Comparison of ENCODE assay signal across 8 cellular contexts in the genomic region with DNA sequence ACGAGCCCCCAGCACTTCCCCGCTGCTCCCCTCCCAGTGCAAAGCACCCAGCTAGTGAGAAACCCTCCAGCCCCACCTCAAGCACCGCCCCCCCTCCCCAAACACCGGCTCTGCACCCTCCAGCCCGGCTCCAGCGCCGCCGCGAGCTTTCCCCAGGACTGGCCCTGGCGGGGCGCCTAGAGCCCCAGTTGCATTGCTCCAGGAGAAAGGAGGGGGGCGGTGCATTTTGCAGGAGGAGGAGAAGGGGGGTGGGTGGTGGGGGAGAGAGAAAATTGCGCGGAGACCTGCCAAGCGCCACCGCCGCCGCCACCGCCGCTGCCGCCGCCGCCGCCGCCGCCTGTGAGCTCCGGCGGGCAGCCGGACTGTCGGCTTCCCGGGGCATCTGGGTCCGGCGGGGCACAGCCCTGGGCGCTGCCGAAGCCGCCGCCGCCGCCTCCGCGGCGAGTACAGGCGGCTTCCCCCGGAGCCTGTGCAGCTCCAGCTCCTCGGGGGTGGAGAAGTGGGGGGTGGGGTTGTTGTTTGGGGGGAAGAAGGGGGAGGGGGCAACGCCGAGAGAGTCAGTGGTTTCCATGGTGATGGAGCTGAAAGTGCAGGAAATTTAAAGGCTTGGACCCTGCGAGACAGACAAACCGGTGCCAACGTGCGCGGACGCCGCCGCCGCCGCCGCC. TPM values are rescaled to one million over a fixed set of nuclear protein-coding genes. Genes with fewer than 3 reads are reported as not detected.
DNase-seq lines count a peak whose midpoint lies in the region; ATAC-seq, FAIRE-seq and TF ChIP-seq lines count a peak whose summit lies in the region.

Gene NOG, plus strand, starts transcription at position 627 of the 668 bp plus-strand sequence. CDS start 525 bp downstream, outside the sequence.

- peaks cover 19% of the 10 kb centered on the region for H3K27me3 ChIP-seq in CD4-positive, alpha-beta memory T cell (ENCODE audit: insufficient read depth, low read length)
- peaks cover 68% of the 10 kb centered on the region for H3K27me3 ChIP-seq in HUES64 (ENCODE audit: insufficient read depth, low read length)
- H3K27me3 ChIP-seq in GM12878 (replicated peaks in 1 of 2; ENCODE audit: control insufficient read depth in 2 of 2, insufficient read depth in 2 of 2, low read length in 1 of 2) = peaks cover 17 to 19% of the 10 kb centered on the region in 2 experiments

- H3K4me3 ChIP-seq in CD4-positive, alpha-beta memory T cell (ENCODE audit: low read length in 2 of 2) = peak within 1 kb of the TSS; percentile 36 to 45
- H3K4me3 ChIP-seq in HUES64 (ENCODE audit: low read length) = peak within 1 kb of the TSS; percentile 72
- 0 out of 2 replicates have a peak within 1 kb of the TSS, but pooled peaks have one; percentile 11 for H3K4me3 ChIP-seq in GM12878
- peak within 1 kb of the TSS; percentile 69 for H3K4me3 ChIP-seq in retinal pigment epithelial cell (ENCODE audit: low read length)

- peak within 1 kb of the TSS; percentile 78 to 89 (median 80) for H3K4me3 Mint-ChIP-seq in CD4-positive, alpha-beta memory T cell

- POLR2A ChIA-PET in CD4-positive, alpha-beta memory T cell (lab: Charles Lee; ENCODE audit: partially characterized antibody) = interaction anchor here (1.4 to 1.6 kb wide), 3 partner anchors 9 to 187 kb away, joined by 5 to 12 read pairs (median 7); no protein-coding TSS in a partner anchor
- POLR2A ChIA-PET in GM12878 (lab: Charles Lee) = no interaction called here

- no peak within 1 kb of the TSS for H3K27ac Mint-ChIP-seq in CD4-positive, alpha-beta memory T cell

- no peak within 1 kb of the TSS for H2AFZ ChIP-seq in GM12878 (ENCODE audit: control insufficient read depth, low read depth, low read length)

- no peaks in the 10 kb centered on the region for H3K36me3 ChIP-seq in CD4-positive, alpha-beta memory T cell (ENCODE audit: insufficient read depth, low read length)
- H3K36me3 ChIP-seq in HUES64 (ENCODE audit: insufficient read depth, low read length) (no peaks in the 10 kb centered on the region), GM12878 (ENCODE audit: control insufficient read depth in 2 of 2, insufficient read depth in 2 of 2, low read length in 1 of 2) (no peaks in the 10 kb centered on the region)

- no peaks in the 10 kb centered on the region for H3K9me3 ChIP-seq in CD4-positive, alpha-beta memory T cell (ENCODE audit: control insufficient read depth in 1 of 2, low read length in 2 of 2)
- H3K9me3 ChIP-seq in HUES64 (ENCODE audit: insufficient read depth, low read depth, low read length) = no peaks in the 10 kb centered on the region
- no peaks in the 10 kb centered on the region for H3K9me3 ChIP-seq in GM12878 (replicated peaks; ENCODE audit: control insufficient read depth, insufficient read depth, low read length)

- CTCF ChIA-PET in CD4-positive, alpha-beta memory T cell (lab: Charles Lee; ENCODE audit: partially characterized antibody) = interaction anchor here (0.6 to 7.4 kb wide), 12 partner anchors 10 to 232 kb away, joined by 3 to 69 read pairs (median 4); no protein-coding TSS in a partner anchor
- CTCF ChIA-PET in GM12878 (lab: Yijun Ruan, JAX) = interaction anchor here (1.4 to 6.0 kb wide), 4 partner anchors 110 to 186 kb away, joined by 3 to 57 read pairs (median 4); no protein-coding TSS in a partner anchor

- SMC1A ChIA-PET in GM12878 (lab: Charles Lee; ENCODE audit: uncharacterized antibody, unreplicated experiment) = interaction anchor here (1.2 to 3.2 kb wide), 3 partner anchors 122 to 186 kb away, joined by 3 to 16 read pairs (median 3); no protein-coding TSS in a partner anchor

- TF ChIP-seq CTCF in GM12878 (IDR thresholded peaks at IDR 0.05 in 2 of 3, conservative IDR thresholded peaks at IDR 0.05 in 1 of 3; ENCODE audit: control insufficient read depth in 2 of 3, extremely low read depth in 1 of 3, insufficient read depth in 1 of 3, low read depth in 3 of 3, low read length in 3 of 3) (no peak), retinal pigment epithelial cell (conservative IDR thresholded peaks at IDR 0.05; ENCODE audit: low read depth, low read length) (no peak)

- H3K27me3 Mint-ChIP-seq in CD4-positive, alpha-beta memory T cell = peaks cover 30 to 51% of the 10 kb centered on the region in 2 donors

- no TSS peak for BruUV-seq in GM12878 (replicated peaks; lab: Mats Ljungman, UMichigan)

- ATAC-seq in GM12878 = peak; percentile 49
- ATAC-seq in HG03135 (IDR thresholded peaks at IDR 0.05; ENCODE audit: unreplicated experiment) = no peak
- ATAC-seq in GM19035 (IDR thresholded peaks at IDR 0.05; ENCODE audit: unreplicated experiment) = no peak

- TF ChIP-seq RAD21 in GM12878 (IDR thresholded peaks at IDR 0.05; ENCODE audit: insufficient read depth, low read depth, low read length) = no peak

- peaks cover 42% of the 10 kb centered on the region for H3K4me1 ChIP-seq in CD4-positive, alpha-beta memory T cell (ENCODE audit: insufficient read depth, low read length)
- H3K4me1 ChIP-seq in HUES64 (ENCODE audit: insufficient read depth, low read length) (peaks cover 23% of the 10 kb centered on the region), GM12878 (ENCODE audit: control insufficient read depth, insufficient read depth, low read length) (no peaks in the 10 kb centered on the region)

- under 1% methylated on average over 58 of the region's 58 CpGs for WGBS in HUES64
- 13% methylated on average over 18 of the region's 58 CpGs for WGBS in GM12878 (ENCODE audit: insufficient coverage, insufficient replicate concordance, low lambda C conversion rate, missing lambda C conversion rate)

- in situ Hi-C loops in GM12878 (cut with MboI) = no loop called here

- RAD21 ChIA-PET in GM12878 (lab: Charles Lee; ENCODE audit: unreplicated experiment) = interaction anchor here (0.9 to 1.6 kb wide), 2 partner anchors 122 to 187 kb away, joined by 3 to 6 read pairs; no protein-coding TSS in a partner anchor

- H3K9me3 Mint-ChIP-seq in CD4-positive, alpha-beta memory T cell = no peaks in the 10 kb centered on the region

- TF ChIP-seq POLR2A in GM12878 (IDR thresholded peaks at IDR 0.05; ENCODE audit: low read depth, low read length) = no peak

- peak in 4 of 5 donors; percentile 26 to 44 (median 32) for DNase-seq in CD4-positive, alpha-beta memory T cell
- DNase-seq in SKM-1 (lab: John Stamatoyannopoulos, UW; ENCODE audit: unreplicated experiment) (peak; percentile 8), GM12878 (ENCODE audit: low read depth, low spot score) (no peak), hypothalamus (lab: John Stamatoyannopoulos, UW) (peak in 42 of 51 donors; percentile 23 to 82 (median 57)), retinal pigment epithelial cell (ENCODE audit: low read depth) (no peak)

- H3K4me2 ChIP-seq in GM12878 (ENCODE audit: control insufficient read depth, insufficient read depth) = peak within 1 kb of the TSS; percentile 54; the same call in 1 of the 2 replicates

- H3K27ac ChIP-seq in CD4-positive, alpha-beta memory T cell (ENCODE audit: low read depth, low read length) = no peak within 1 kb of the TSS
- no peak within 1 kb of the TSS for H3K27ac ChIP-seq in HUES64 (ENCODE audit: low read depth, low read length)
- H3K27ac ChIP-seq in GM12878 (ENCODE audit: control insufficient read depth, insufficient read depth) = no peak within 1 kb of the TSS

- no peaks in the 10 kb centered on the region for H4K20me1 ChIP-seq in GM12878 (ENCODE audit: control insufficient read depth, insufficient read depth)

- H3K79me2 ChIP-seq in GM12878 (ENCODE audit: control insufficient read depth, insufficient read depth, low read length) = no peaks in the 10 kb centered on the region

- TF ChIP-seq EP300 in GM12878 (IDR thresholded peaks at IDR 0.05; ENCODE audit: borderline replicate concordance in 1 of 2, control insufficient read depth in 1 of 2, low read depth in 2 of 2, low read length in 2 of 2) = no peak

- FAIRE-seq in GM12878 (lab: Jason Lieb, UNC) = no peak

- peak within 1 kb of the TSS; percentile 66 for H3K9ac ChIP-seq in HUES64 (ENCODE audit: low read depth, low read length)
- no peak within 1 kb of the TSS for H3K9ac ChIP-seq in GM12878 (ENCODE audit: control insufficient read depth, insufficient read depth, low read length)

- H3K4me1 Mint-ChIP-seq in CD4-positive, alpha-beta memory T cell = peaks cover 14 to 47% (median 21%) of the 10 kb centered on the region in 4 donors

- intact Hi-C loops in CD4-positive, alpha-beta memory T cell (cut with micrococcal nuclease) = loop anchor here (5.0 kb wide), 1 partner anchor 369 kb away; the partner anchor contains the start of gene COIL
- intact Hi-C loops in GM12878 (cut with micrococcal nuclease; ENCODE audit: unreplicated experiment) = no loop called here

- no peaks in the 10 kb centered on the region for H3K36me3 Mint-ChIP-seq in CD4-positive, alpha-beta memory T cell

TF ChIP-seq in GM12878, 131 proteins besides CTCF, POLR2A, EP300 and RAD21 (continues in another document):
- TF ChIP-seq WRNIP1 (IDR thresholded peaks at IDR 0.05; ENCODE audit: borderline replicate concordance, low read depth, low read length) = no peak

RNA-seq across cellular contexts. Expression of gene NOG, which starts in this region (rescaled TPM):
- 10 to 100 TPM; 15.4 to 16.2 TPM for total RNA-seq in CD4-positive, alpha-beta memory T cell
- 1 to 10 TPM in 1 of 2 donors, under 1 TPM in 1; 0.88 to 3.6 TPM for polyA plus RNA-seq in CD4-positive, alpha-beta memory T cell
- polyA plus RNA-seq in HUES64 (2013, experiment 1 of 2) = 3.3 TPM
- polyA plus RNA-seq in HUES64 (2013, experiment 2 of 2) = 4.2 TPM
- total RNA-seq in GM12878 (2013; cell fraction: nucleolus; rRNA removed) = not detected in 2 replicates
- total RNA-seq in GM12878 (2014; rRNA removed) (not detected in 2 replicates), GM12878 (2014; rRNA removed; fragmentation: Illumina TruSeq; extraction: Trizol) (not detected in 2 replicates), GM12878 (2021) (0.10 TPM in 1 of 2 replicates, not detected in the other)
- not detected for polyA plus RNA-seq in GM12878 (2011; ENCODE audit: low read depth)
- polyA plus RNA-seq in GM12878 (2011; rRNA removed) (not detected in 2 replicates), GM12878 (2014; fragmentation: Illumina TruSeq; extraction: Trizol) (not detected in 2 replicates), GM12878 (2014; fragmentation: Nextera tagmentation; extraction: Ambion mirVana) (not detected), GM12878 (2014; rRNA removed) (not detected in 2 replicates), GM12878 (2016; fragmentation: Nextera tagmentation; extraction: Ambion mirVana) (not detected)
- 0.04 and 0.05 TPM in 2 replicates for polyA plus RNA-seq in GM12878 (2011; cell fraction: cytosol; rRNA removed)
- 0.06 TPM in 1 of 2 replicates, not detected in the other for polyA plus RNA-seq in GM12878 (2011; cell fraction: nucleus; rRNA removed)
- not detected in 2 replicates for polyA plus RNA-seq in GM12878 (2012)
- polyA minus RNA-seq in GM12878 (2011; rRNA and poly(A)+ RNA removed) = not detected in 2 replicates
- polyA minus RNA-seq in GM12878 (2011; cell fraction: cytosol; rRNA and poly(A)+ RNA removed) = not detected in 2 replicates
- not detected in 2 replicates for polyA minus RNA-seq in GM12878 (2011; cell fraction: nucleus; rRNA and poly(A)+ RNA removed)

Comparison
In these comparisons a context has a peak if more than half of its experiments do, and no peak if none do; other contexts are left out.
1. RNA of gene NOG (total RNA-seq): 15.4 to 16.2 TPM in CD4-positive, alpha-beta memory T cell; 0.10 TPM in GM12878; every median in the first group is over 10 times any median in the second.
2. Peak in ATAC-seq, H3K4me3 ChIP-seq and H3K4me2 ChIP-seq in GM12878; RNA of the gene not detected or under 1 TPM.
3. DNase-seq: peak in CD4-positive, alpha-beta memory T cell (4 of 5), SKM-1 (single experiment) and hypothalamus (42 of 51); none in GM12878 (single experiment) and retinal pigment epithelial cell (single experiment).
4. H3K4me3 ChIP-seq: peak in every context shown above with its lines; median percentile 72 in HUES64; 69 in retinal pigment epithelial cell; 40 in CD4-positive, alpha-beta memory T cell; 11 in GM12878.